Comparison of ENCODE assay signal across 35 cellular contexts in genomic region chr17:38582069-38582468, GRCh38. TPM values are rescaled to one million over a fixed set of nuclear protein-coding genes. Genes with fewer than 3 reads are reported as not detected.
"Had no signal": no experiment of that assay in that cellular context is flagged by ENCODE, and none has a peak within 500 bp of the region (broad histone marks: within the 10 kb centered on the region; RNA-seq: fewer than 3 reads in every experiment).

No MANE protein-coding gene starts in this region.

- H3K4me3 Mint-ChIP-seq: activated CD4-positive, alpha-beta memory T cell treated with anti-CD3 and anti-CD28 coated beads for 36 hours; activated CD8-positive, alpha-beta memory T cell treated with anti-CD3 and anti-CD28 coated beads, Interleukin-2, amount 10 ng/mL, durations not matched to agents 7 days and 5 days; activated CD8-positive, alpha-beta T cell treated with anti-CD3 and anti-CD28 coated beads, Interleukin-2, amount 10 ng/mL, durations not matched to agents 7 days and 5 days; activated naive CD4-positive, alpha-beta T cell treated with anti-CD3 and anti-CD28 coated beads for 36 hours; activated naive CD4-positive, alpha-beta T cell treated with anti-CD3 and anti-CD28 coated beads, Interleukin-2, amount 50 U/mL, for 24 hours; activated naive CD8-positive, alpha-beta T cell treated with anti-CD3 and anti-CD28 coated beads for 36 hours; activated naive CD8-positive, alpha-beta T cell treated with anti-CD3 and anti-CD28 coated beads, Interleukin-2, amount 50 U/mL, for 24 hours; activated T-helper 1 cell treated with anti-CD3 and anti-CD28 coated beads, Interleukin-12 subunit alpha, Interleukin-12 subunit beta, Interleukin-2, Interleukin-4 antibody, amounts not matched to agents 30 ng/mL and 10 ng/mL and 1 ng/mL, durations not matched to agents 14 hours and 24 hours and 36 hours had no signal

- H3K4me3 ChIP-seq: adrenal gland, body of pancreas, esophagus squamous epithelium, gastroesophageal sphincter, heart right ventricle had no signal

- ATAC-seq: activated CD8-positive, alpha-beta memory T cell treated with anti-CD3 and anti-CD28 coated beads, Interleukin-2, amount 10 ng/mL, durations not matched to agents 7 days and 5 days; activated CD8-positive, alpha-beta T cell treated with anti-CD3 and anti-CD28 coated beads, Interleukin-2, amount 10 ng/mL, durations not matched to agents 7 days and 5 days; activated naive CD8-positive, alpha-beta T cell treated with anti-CD3 and anti-CD28 coated beads, Interleukin-2, amount 50 U/mL, for 24 hours; body of pancreas; gastroesophageal sphincter; heart right ventricle had no signal

- H3K9me3 ChIP-seq: adrenal gland, body of pancreas, esophagus squamous epithelium, gastroesophageal sphincter, heart right ventricle had no signal

- H3K36me3 ChIP-seq: adrenal gland, esophagus squamous epithelium, gastroesophageal sphincter, heart right ventricle had no signal

- H3K27ac ChIP-seq: adrenal gland, body of pancreas, epithelial cell of prostate, esophagus squamous epithelium, gastroesophageal sphincter, heart right ventricle had no signal

- H3K27ac Mint-ChIP-seq: activated CD4-positive, alpha-beta memory T cell treated with anti-CD3 and anti-CD28 coated beads for 36 hours; activated CD8-positive, alpha-beta memory T cell treated with anti-CD3 and anti-CD28 coated beads, Interleukin-2, amount 10 ng/mL, durations not matched to agents 7 days and 5 days; activated CD8-positive, alpha-beta T cell treated with anti-CD3 and anti-CD28 coated beads, Interleukin-2, amount 10 ng/mL, durations not matched to agents 7 days and 5 days; activated naive CD4-positive, alpha-beta T cell treated with anti-CD3 and anti-CD28 coated beads for 36 hours; activated naive CD4-positive, alpha-beta T cell treated with anti-CD3 and anti-CD28 coated beads, Interleukin-2, amount 50 U/mL, for 24 hours; activated naive CD8-positive, alpha-beta T cell treated with anti-CD3 and anti-CD28 coated beads for 36 hours; activated naive CD8-positive, alpha-beta T cell treated with anti-CD3 and anti-CD28 coated beads, Interleukin-2, amount 50 U/mL, for 24 hours; activated T-helper 1 cell treated with anti-CD3 and anti-CD28 coated beads, Interleukin-12 subunit alpha, Interleukin-12 subunit beta, Interleukin-2, Interleukin-4 antibody, amounts not matched to agents 30 ng/mL and 10 ng/mL and 1 ng/mL, durations not matched to agents 14 hours and 24 hours and 36 hours; activated T-helper 2 cell treated with anti-CD3 and anti-CD28 coated beads, Interferon-gamma antibody, Interleukin-2, Interleukin-4, amounts not matched to agents 10 μg/mL and 5 μg/mL and 100 μg/mL, durations not matched to agents 14 hours and 24 hours and 36 hours had no signal

- DNase-seq: activated CD4-positive, alpha-beta memory T cell treated with anti-CD3 and anti-CD28 coated beads for 36 hours; activated CD4-positive, alpha-beta T cell treated with anti-CD3 and anti-CD28 coated beads for 1 hour; activated CD4-positive, alpha-beta T cell treated with anti-CD3 and anti-CD28 coated beads for 48 hours; activated CD8-positive, alpha-beta memory T cell treated with anti-CD3 and anti-CD28 coated beads, Interleukin-2, amount 10 ng/mL, durations not matched to agents 7 days and 5 days; activated CD8-positive, alpha-beta memory T cell treated with anti-CD3 and anti-CD28 coated beads, Interleukin-2, amount 50 U/mL, for 4 hours; activated CD8-positive, alpha-beta T cell treated with anti-CD3 and anti-CD28 coated beads, Interleukin-2, amount 10 ng/mL, durations not matched to agents 7 days and 5 days; activated effector memory CD4-positive, alpha-beta T cell treated with anti-CD3 and anti-CD28 coated beads, Interleukin-2, amount 50 U/mL, for 16 hours; activated naive CD4-positive, alpha-beta T cell treated with anti-CD3 and anti-CD28 coated beads for 36 hours; activated naive CD8-positive, alpha-beta T cell treated with anti-CD3 and anti-CD28 coated beads for 36 hours; activated naive CD8-positive, alpha-beta T cell treated with anti-CD3 and anti-CD28 coated beads, Interleukin-2, amount 50 U/mL, for 24 hours; activated T-cell treated with anti-CD3 and anti-CD28 coated beads, Interleukin-2, amount 50 U/mL, for 1 hour; activated T-cell treated with anti-CD3 and anti-CD28 coated beads, Interleukin-2, amount 50 U/mL, for 48 hours; adrenal gland; amygdala; aorta; body of pancreas; caudate nucleus; cortex of kidney; dermis blood vessel endothelial cell; effector CD8-positive, alpha-beta T cell; esophagus squamous epithelium; foreskin melanocyte; heart right ventricle; T-helper 2 cell had no signal

- H3K36me3 Mint-ChIP-seq: activated CD4-positive, alpha-beta memory T cell treated with anti-CD3 and anti-CD28 coated beads for 36 hours; activated CD8-positive, alpha-beta memory T cell treated with anti-CD3 and anti-CD28 coated beads, Interleukin-2, amount 10 ng/mL, durations not matched to agents 7 days and 5 days; activated naive CD4-positive, alpha-beta T cell treated with anti-CD3 and anti-CD28 coated beads, Interleukin-2, amount 50 U/mL, for 24 hours; activated naive CD8-positive, alpha-beta T cell treated with anti-CD3 and anti-CD28 coated beads for 36 hours had no signal

- FAIRE-seq: colon, endometrium, endothelial cell of umbilical vein had no signal

- H3K9me3 Mint-ChIP-seq: activated CD4-positive, alpha-beta memory T cell treated with anti-CD3 and anti-CD28 coated beads for 36 hours; activated naive CD4-positive, alpha-beta T cell treated with anti-CD3 and anti-CD28 coated beads for 36 hours; activated naive CD4-positive, alpha-beta T cell treated with anti-CD3 and anti-CD28 coated beads, Interleukin-2, amount 50 U/mL, for 24 hours; activated naive CD8-positive, alpha-beta T cell treated with anti-CD3 and anti-CD28 coated beads for 36 hours; activated naive CD8-positive, alpha-beta T cell treated with anti-CD3 and anti-CD28 coated beads, Interleukin-2, amount 50 U/mL, for 24 hours; activated T-helper 1 cell treated with anti-CD3 and anti-CD28 coated beads, Interleukin-12 subunit alpha, Interleukin-12 subunit beta, Interleukin-2, Interleukin-4 antibody, amounts not matched to agents 30 ng/mL and 10 ng/mL and 1 ng/mL, durations not matched to agents 14 hours and 24 hours and 36 hours; activated T-helper 2 cell treated with anti-CD3 and anti-CD28 coated beads, Interferon-gamma antibody, Interleukin-2, Interleukin-4, amounts not matched to agents 10 μg/mL and 5 μg/mL and 100 μg/mL, durations not matched to agents 14 hours and 24 hours and 36 hours had no signal

RNA-seq across cellular contexts. Expression of gene SRCIN1, which starts 23.7 kb away (rescaled TPM):
- total RNA-seq: fibroblast of villous mesenchyme, glomerular endothelial cell had no signal
- polyA plus RNA-seq: fibroblast of lung had no signal
